Comparison of ENCODE assay signal across 1 cellular context in genomic region chr5:9516591-9516990, GRCh38.
TF ChIP-seq lines count a peak whose summit lies in the region.

No MANE protein-coding gene starts in this region.

TF ChIP-seq in GM23338, 12 proteins besides CTCF, POLR2A, EP300 and RAD21:
- TF ChIP-seq POLR2AphosphoS5 (IDR thresholded peaks at IDR 0.05; ENCODE audit: low read depth) (no peak), NANOG (IDR thresholded peaks at IDR 0.05; ENCODE audit: borderline replicate concordance) (no peak), EZH2phosphoT487 (IDR thresholded peaks at IDR 0.05; ENCODE audit: unreplicated experiment) (no peak), CREB1 (CRISPR knock-in tag; IDR thresholded peaks at IDR 0.05; ENCODE audit: low read depth) (no peak), ZNF462 (CRISPR knock-in tag; IDR thresholded peaks at IDR 0.05) (no peak), ETS1 (IDR thresholded peaks at IDR 0.05) (no peak), EZH2 (IDR thresholded peaks at IDR 0.05; ENCODE audit: low read depth, unreplicated experiment) (no peak), REST (IDR thresholded peaks at IDR 0.05; ENCODE audit: unreplicated experiment) (no peak), JUNB (IDR thresholded peaks at IDR 0.05; ENCODE audit: unreplicated experiment) (no peak)
